In the genomic region with DNA sequence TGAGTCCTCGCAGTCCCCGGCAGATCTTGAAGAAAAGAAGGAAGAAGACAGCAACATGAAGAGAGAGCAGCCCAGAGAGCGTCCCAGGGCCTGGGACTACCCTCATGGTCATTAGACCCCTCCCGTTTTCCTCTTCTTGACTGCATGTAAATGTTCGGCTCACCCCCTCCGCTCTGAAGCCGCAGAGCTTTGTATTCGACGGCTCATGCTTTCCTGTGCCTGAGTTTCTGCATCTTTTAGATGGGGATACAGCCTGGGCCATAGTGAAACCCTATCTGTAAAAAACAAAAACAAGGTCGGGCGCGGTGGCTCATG, we compare ENCODE assay signal across 12 cellular contexts. TPM values are rescaled to one million over a fixed set of nuclear protein-coding genes. Genes with fewer than 3 reads are reported as not detected.
DNase-seq lines count a peak whose midpoint lies in the region; ATAC-seq, FAIRE-seq and TF ChIP-seq lines count a peak whose summit lies in the region.
"Had no signal": no experiment of that assay in that cellular context is flagged by ENCODE, and none has a peak within 500 bp of the region (broad histone marks: within the 10 kb centered on the region; RNA-seq: fewer than 3 reads in every experiment).

No MANE protein-coding gene starts in this region.

- H3K4me1 ChIP-seq in GM23338 (ENCODE audit: insufficient read depth) (peaks cover 11% of the 10 kb centered on the region; the same call in 1 of the 2 replicates), keratinocyte (ENCODE audit: control insufficient read depth, extremely low read depth, insufficient read depth, low read length) (peaks cover 10% of the 10 kb centered on the region), stomach (peaks cover 0 to 11% (median 7%) of the 10 kb centered on the region in 4 donors)
- H3K4me1 ChIP-seq: pancreas had no signal

- POLR2A ChIA-PET in WTC11 (lab: Charles Lee) = no interaction called here

- H3K9me3 ChIP-seq in keratinocyte (ENCODE audit: control insufficient read depth, low read depth, low read length) = no peaks in the 10 kb centered on the region
- H3K9me3 ChIP-seq in stomach = no peaks in the 10 kb centered on the region
- H3K9me3 ChIP-seq: pancreas had no signal

- H3K4me3 ChIP-seq in GM23338 (peak overlapping the region; percentile 17; the same call in 1 of the 2 replicates), keratinocyte (ENCODE audit: control insufficient read depth in 2 of 3, extremely low read depth in 1 of 3, insufficient read depth in 2 of 3, low read depth in 1 of 3, low read length in 3 of 3) (no peak overlapping the region), stomach (no peak overlapping the region)
- H3K4me3 ChIP-seq: pancreas had no signal

- H3K27me3 ChIP-seq in GM23338 (ENCODE audit: insufficient read depth) = no peaks in the 10 kb centered on the region
- H3K27me3 ChIP-seq in keratinocyte (ENCODE audit: control insufficient read depth, extremely low read depth, insufficient read depth, low read length) = no peaks in the 10 kb centered on the region
- H3K27me3 ChIP-seq in stomach = no peaks in the 10 kb centered on the region
- H3K27me3 ChIP-seq: brain microvascular endothelial cell, pancreas had no signal

- H3K9me3 Mint-ChIP-seq in GM23338 (no peaks in the 10 kb centered on the region), WTC11 (no peaks in the 10 kb centered on the region)

- FAIRE-seq in keratinocyte (lab: Jason Lieb, UNC) = no peak
- FAIRE-seq: pancreas had no signal

- TF ChIP-seq POLR2A in stomach (IDR thresholded peaks at IDR 0.05) = no peak

- dilution Hi-C loops in keratinocyte (cut with MboI; ENCODE audit: extremely low pct_ligation_motif_present, low sequenced_read_pairs) = no loop called here

- no peak for TF ChIP-seq EP300 in stomach (IDR thresholded peaks at IDR 0.05)

- H3K36me3 Mint-ChIP-seq in GM23338 (ENCODE audit: low read depth) = no peaks in the 10 kb centered on the region; the same call in 1 of the 3 replicates
- no peaks in the 10 kb centered on the region for H3K36me3 Mint-ChIP-seq in WTC11

- H3K4me1 Mint-ChIP-seq in GM23338 (peaks cover 18% of the 10 kb centered on the region), WTC11 (peaks cover 23% of the 10 kb centered on the region)

- H3K27ac Mint-ChIP-seq in GM23338 (no peak overlapping the region; the same call in 1 of the 2 replicates), WTC11 (no peak overlapping the region; the same call in 1 of the 2 replicates)
- H3K27ac Mint-ChIP-seq: B cell had no signal

- TF ChIP-seq CTCF in GM23338 (conservative IDR thresholded peaks at IDR 0.05; ENCODE audit: low read depth in 2 of 2) = no peak
- no peak for TF ChIP-seq CTCF in WTC11 (IDR thresholded peaks at IDR 0.05)
- no peak for TF ChIP-seq CTCF in keratinocyte (optimal IDR thresholded peaks at IDR 0.05 in 1 of 3, IDR thresholded peaks at IDR 0.05 in 1 of 3, conservative IDR thresholded peaks at IDR 0.05 in 1 of 3; ENCODE audit: extremely low read depth in 1 of 3, insufficient read depth in 2 of 3, low read length in 3 of 3)
- no peak for TF ChIP-seq CTCF in stomach (IDR thresholded peaks at IDR 0.05)

- H3K4me3 Mint-ChIP-seq in GM23338 = no peak overlapping the region; the same call in 2 of the 3 replicates
- peak overlapping the region; percentile 51 for H3K4me3 Mint-ChIP-seq in WTC11
- H3K4me3 Mint-ChIP-seq: B cell had no signal

- H3K9me1 ChIP-seq in keratinocyte (ENCODE audit: control insufficient read depth, extremely low read depth, insufficient read depth, low read length) = no peaks in the 10 kb centered on the region

- peak overlapping the region; percentile 20; the same call in 1 of the 2 replicates for H3K27ac ChIP-seq in GM23338 (ENCODE audit: low read depth)
- no peak overlapping the region for H3K27ac ChIP-seq in keratinocyte (ENCODE audit: control insufficient read depth, insufficient read depth, low read length)
- peak overlapping the region; percentile 18 to 69 (median 50) for H3K27ac ChIP-seq in stomach
- H3K27ac ChIP-seq: brain microvascular endothelial cell, pancreas had no signal

- peak overlapping the region; percentile 31 for H3K4me2 ChIP-seq in GM23338
- H3K4me2 ChIP-seq in keratinocyte (ENCODE audit: control insufficient read depth, extremely low read depth, insufficient read depth, low read depth, low read length) = peak overlapping the region; percentile 54

- H3K36me3 ChIP-seq in GM23338 (ENCODE audit: insufficient read depth) (no peaks in the 10 kb centered on the region), keratinocyte (ENCODE audit: control insufficient read depth in 2 of 2, extremely low read depth in 1 of 2, insufficient read depth in 2 of 2, low read length in 2 of 2) (no peaks in the 10 kb centered on the region), stomach (peaks cover 0 to 22% (median 7%) of the 10 kb centered on the region in 4 donors)
- H3K36me3 ChIP-seq: brain microvascular endothelial cell had no signal

- CTCF ChIA-PET in WTC11 (lab: Charles Lee) = interaction anchor here (0.9 to 1.5 kb wide), 12 partner anchors 9 to 749 kb away, joined by 3 to 10 read pairs (median 4); a partner anchor contains a TSS

- H2AFZ ChIP-seq in GM23338 (peak overlapping the region; percentile 88), keratinocyte (ENCODE audit: control insufficient read depth, low read length) (peak overlapping the region; percentile 69)

- DNase-seq in GM23338 (ENCODE audit: low spot score) (peak; percentile 62), WTC11 (ENCODE audit: low spot score) (no peak), keratinocyte (ENCODE audit: low read depth, low spot score) (no peak), stomach (no peak), NCI-H1930 (lab: John Stamatoyannopoulos, UW) (no peak), cortex of kidney (lab: John Stamatoyannopoulos, UW) (no peak), activated T-cell treated with anti-CD3 and anti-CD28 coated beads for 4 hours (no peak)
- DNase-seq in stimulated activated naive CD8-positive, alpha-beta T cell treated with anti-CD3 and anti-CD28 coated beads, Interleukin-15, Interleukin-2, amounts not matched to agents 100 U/mL and 50 U/mL, for 24 hours = no peak
- DNase-seq: NCI-H1436 treated with DMSO at 0.1 percent for 48 hours had no signal

- intact Hi-C loops in stomach (cut with DNase I; ENCODE audit: low total_unique reads) = no loop called here

- H3K9me2 ChIP-seq in GM23338 (ENCODE audit: insufficient read depth) = no peaks in the 10 kb centered on the region

- ATAC-seq in GM23338 = peak; percentile 54
- peak; percentile 60 for ATAC-seq in WTC11
- ATAC-seq in stimulated activated naive CD8-positive, alpha-beta T cell treated with anti-CD3 and anti-CD28 coated beads, Interleukin-15, Interleukin-2, amounts not matched to agents 100 U/mL and 50 U/mL, for 24 hours = no peak

- H3K27me3 Mint-ChIP-seq in GM23338 (ENCODE audit: insufficient read depth, low read depth, poor library complexity) (peaks cover 7% of the 10 kb centered on the region), WTC11 (ENCODE audit: low read depth) (peaks cover 3% of the 10 kb centered on the region)
- H3K27me3 Mint-ChIP-seq: B cell had no signal

- WGBS in stomach, 5 donors = 69 to 85% (median 75%) methylated on average over 12 of the region's 12 CpGs

- no peak overlapping the region for H3K9ac ChIP-seq in keratinocyte (ENCODE audit: control insufficient read depth, extremely low read depth, insufficient read depth, low read length)

- H3F3A ChIP-seq in GM23338 (replicated peaks; ENCODE audit: low read depth) = 0 out of 2 replicates have a peak, but pooled peaks cover 4% of the 10 kb centered on the region

- H4K20me1 ChIP-seq in GM23338 (replicated peaks; ENCODE audit: insufficient read depth) = no peaks in the 10 kb centered on the region
- H4K20me1 ChIP-seq in keratinocyte (ENCODE audit: control insufficient read depth, extremely low read depth, insufficient read depth, low read length) = no peaks in the 10 kb centered on the region

- H3K79me2 ChIP-seq in GM23338 (replicated peaks; ENCODE audit: insufficient read depth) (no peaks in the 10 kb centered on the region), keratinocyte (ENCODE audit: control insufficient read depth, insufficient read depth, low read length) (no peaks in the 10 kb centered on the region)

TF ChIP-seq in GM23338, 12 proteins besides CTCF, POLR2A, EP300 and RAD21 (continues in another document):
- TF ChIP-seq EZH2phosphoT487 (IDR thresholded peaks at IDR 0.05; ENCODE audit: unreplicated experiment) = no peak
- no peak for TF ChIP-seq CREB1 (CRISPR knock-in tag; IDR thresholded peaks at IDR 0.05; ENCODE audit: low read depth)
- no peak for TF ChIP-seq ZNF331 (CRISPR knock-in tag; IDR thresholded peaks at IDR 0.05; ENCODE audit: low read depth)

RNA-seq across cellular contexts. Expression of a gene that starts 7.7 kb away (rescaled TPM):
- 4.4 and 6.5 TPM in 2 replicates for total RNA-seq in GM23338 (2014; rRNA removed; shearing (Covaris generic))
- polyA plus RNA-seq in GM23338 (2016; fragmentation: Nextera tagmentation; extraction: Ambion mirVana) (3.8 and 4.2 TPM in 2 replicates), keratinocyte (6.2 to 14.8 TPM (median 7.0 TPM) in 3 replicates), stomach (1 to 10 TPM; 5.4 to 9.6 (median 5.8) TPM)
- total RNA-seq in WTC11 (2021) (3.9 to 4.4 TPM (median 4.3 TPM) in 3 replicates), stomach (1 to 10 TPM in 3 of 5 donors, under 1 TPM in 1, not detected in 1; 0.29 to 5.1 (median 2.9) TPM)
- 0.25 TPM for polyA plus RNA-seq in keratinocyte (2011; ENCODE audit: low read depth)
- 6.1 and 6.8 TPM in 2 replicates for polyA plus RNA-seq in keratinocyte (2011; cell fraction: cytosol; rRNA removed)
- polyA plus RNA-seq in keratinocyte (2011; cell fraction: nucleus; rRNA removed) = 5.3 and 5.9 TPM in 2 replicates
- polyA plus RNA-seq in keratinocyte (2012; ENCODE audit: low replicate concordance) = 0.42 and 9.1 TPM in 2 replicates
- polyA minus RNA-seq in keratinocyte = 4.0 to 9.0 TPM (median 4.3 TPM) in 3 replicates
- polyA minus RNA-seq in keratinocyte (2011; cell fraction: cytosol; rRNA and poly(A)+ RNA removed) = 1.5 TPM
- 1.6 and 1.9 TPM in 2 replicates for polyA minus RNA-seq in keratinocyte (2011; cell fraction: nucleus; rRNA and poly(A)+ RNA removed)

RNA-seq across cellular contexts. Expression of a gene that starts 47.1 kb away (rescaled TPM):
- total RNA-seq in GM23338 (2014; rRNA removed; shearing (Covaris generic)) = 0.31 TPM in 1 of 2 replicates, not detected in the other
- 0.48 and 0.64 TPM in 2 replicates for polyA plus RNA-seq in GM23338 (2016; fragmentation: Nextera tagmentation; extraction: Ambion mirVana)
- total RNA-seq in WTC11 (2021) = 0.50 to 1.3 TPM (median 0.72 TPM) in 3 replicates
- 0.35 to 0.49 TPM (median 0.41 TPM) in 3 replicates for polyA plus RNA-seq in keratinocyte
- polyA plus RNA-seq in keratinocyte (2011; ENCODE audit: low read depth) = 0.24 TPM
- 0.42 and 0.43 TPM in 2 replicates for polyA plus RNA-seq in keratinocyte (2011; cell fraction: cytosol; rRNA removed)
- 0.65 and 1.5 TPM in 2 replicates for polyA plus RNA-seq in keratinocyte (2011; cell fraction: nucleus; rRNA removed)
- 0.24 and 0.51 TPM in 2 replicates for polyA plus RNA-seq in keratinocyte (2012; ENCODE audit: low replicate concordance)
- 0.76 to 0.86 TPM in 2 of 3 replicates, not detected in the other for polyA minus RNA-seq in keratinocyte
- not detected for polyA minus RNA-seq in keratinocyte (2011; cell fraction: cytosol; rRNA and poly(A)+ RNA removed)
- 0.93 and 1.2 TPM in 2 replicates for polyA minus RNA-seq in keratinocyte (2011; cell fraction: nucleus; rRNA and poly(A)+ RNA removed)
- total RNA-seq in stomach = not detected
- polyA plus RNA-seq in stomach = 1 to 10 TPM; 3.1 to 4.1 (median 3.5) TPM
